Comparison of ENCODE assay signal across 18 cellular contexts in the genomic region with DNA sequence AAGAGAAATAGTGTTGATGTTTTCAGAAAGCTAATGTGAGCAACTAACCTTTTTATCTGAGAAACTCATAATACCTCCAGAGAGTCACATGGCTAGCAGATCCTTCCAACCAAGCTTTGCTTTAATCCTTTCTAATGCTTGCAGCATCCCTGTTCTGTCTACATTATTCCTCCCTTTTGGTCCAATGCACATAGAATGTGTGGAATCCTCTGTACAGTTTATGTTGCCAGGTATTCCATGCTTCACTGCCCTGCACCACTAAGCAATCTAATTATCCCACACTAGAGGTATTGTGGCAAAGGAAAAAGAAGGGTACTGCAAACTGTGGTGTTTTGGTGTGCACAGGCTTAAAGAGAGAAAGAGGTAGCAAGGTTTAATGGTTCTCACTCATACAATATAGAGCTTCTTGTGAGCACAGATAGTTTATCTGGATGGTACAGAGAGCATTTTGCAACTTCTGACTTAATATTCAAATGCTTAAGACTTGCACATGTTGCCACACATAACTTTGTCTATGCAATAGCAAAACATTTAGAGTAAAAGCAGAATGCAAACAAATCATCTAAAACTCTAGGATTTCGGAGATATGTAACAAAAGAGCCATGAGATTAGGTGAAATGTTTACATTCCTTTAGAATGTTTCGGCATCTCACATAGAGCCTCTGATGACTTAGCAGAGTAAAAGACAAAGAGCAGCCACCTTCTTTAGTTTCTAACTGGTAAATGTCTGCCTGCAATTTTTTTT.
A peak's percentile ranks its signal among the peaks of the same experiment; 100 is the strongest.
DNase-seq lines count a peak whose midpoint lies in the region; TF ChIP-seq lines count a peak whose summit lies in the region.
"Had no signal": no experiment of that assay in that cellular context is flagged by ENCODE, and none has a peak within 500 bp of the region (broad histone marks: within the 10 kb centered on the region; RNA-seq: fewer than 3 reads in every experiment).

No MANE protein-coding gene starts in this region.

- no peaks in the 10 kb centered on the region for H4K20me1 ChIP-seq in H9 (ENCODE audit: control insufficient read depth, insufficient read depth, insufficient read length)
- H4K20me1 ChIP-seq in neural progenitor cell (ENCODE audit: low read depth): no peaks in the 10 kb centered on the region
- no peaks in the 10 kb centered on the region for H4K20me1 ChIP-seq in OCI-LY7 (ENCODE audit: insufficient read depth, low read length)

- H3K9me2 ChIP-seq in OCI-LY7 (ENCODE audit: insufficient read depth, low read length): no peaks in the 10 kb centered on the region

- BruUV-seq in OCI-LY7 (replicated peaks; lab: Mats Ljungman, UMichigan): no TSS peak

- H3K4me2 ChIP-seq in H9 (ENCODE audit: insufficient read depth, insufficient read length, low read length) (no peak overlapping the region), neural progenitor cell (peak overlapping the region; percentile 20), OCI-LY7 (ENCODE audit: low read length) (no peak overlapping the region)
- H3K4me2 ChIP-seq: PC-9 had no signal

- TF ChIP-seq CTCF in H9 (conservative IDR thresholded peaks at IDR 0.05) (no peak), neural progenitor cell (IDR thresholded peaks at IDR 0.05) (no peak), OCI-LY7 (conservative IDR thresholded peaks at IDR 0.05; ENCODE audit: low read length) (no peak)

- no peak overlapping the region for H3K9ac ChIP-seq in H9 (ENCODE audit: extremely low read depth, insufficient read length, low read length)
- no peak overlapping the region for H3K9ac ChIP-seq in neural progenitor cell

- no peaks in the 10 kb centered on the region for H3K23me2 ChIP-seq in H9 (ENCODE audit: insufficient read length, low read depth, low read length, poor library complexity, severe bottlenecking)

- no peak overlapping the region for H3K14ac ChIP-seq in H9 (ENCODE audit: insufficient read depth, low read length)

- no peak overlapping the region for H2BK12ac ChIP-seq in H9 (ENCODE audit: insufficient read length, low read depth, low read length)

- H3K79me1 ChIP-seq in H9 (ENCODE audit: insufficient read depth, low read depth, low read length, poor library complexity, severe bottlenecking): no peaks in the 10 kb centered on the region

- no peak overlapping the region for H2BK20ac ChIP-seq in H9 (ENCODE audit: low read depth, low read length, poor library complexity, severe bottlenecking)

- no peaks in the 10 kb centered on the region for H3K27me3 ChIP-seq in H9 (ENCODE audit: insufficient read depth, low read length)
- H3K27me3 ChIP-seq in ectodermal cell (ENCODE audit: control insufficient read depth, insufficient read depth, low read length, poor library complexity, severe bottlenecking): no peaks in the 10 kb centered on the region
- no peaks in the 10 kb centered on the region for H3K27me3 ChIP-seq in neural progenitor cell
- H3K27me3 ChIP-seq: BE2C, cardiac muscle cell had no signal

- no peak overlapping the region for H3T11ph ChIP-seq in H9 (ENCODE audit: low read length)

- no peaks in the 10 kb centered on the region for H3K9me3 ChIP-seq in H9 (ENCODE audit: control insufficient read depth, low read depth, low read length)
- H3K9me3 ChIP-seq in ectodermal cell (ENCODE audit: control insufficient read depth, low read length): no peaks in the 10 kb centered on the region
- no peaks in the 10 kb centered on the region for H3K9me3 ChIP-seq in neural progenitor cell (ENCODE audit: low read depth)
- no peaks in the 10 kb centered on the region for H3K9me3 ChIP-seq in OCI-LY7 (ENCODE audit: low read length)
- H3K9me3 ChIP-seq: BE2C, psoas muscle had no signal

- intact Hi-C loops in OCI-LY7 (cut with micrococcal nuclease; ENCODE audit: unreplicated experiment): no loop called here

- H3K23ac ChIP-seq in H9 (ENCODE audit: insufficient read length, low read depth, low read length): no peak overlapping the region

- H3K18ac ChIP-seq in H9 (ENCODE audit: insufficient read length, low read depth, low read length): no peak overlapping the region

- H3K4me3 Mint-ChIP-seq in H9: no peak overlapping the region
- no peak overlapping the region for H3K4me3 Mint-ChIP-seq in neural progenitor cell
- H3K4me3 Mint-ChIP-seq: activated naive CD8-positive, alpha-beta T cell treated with anti-CD3 and anti-CD28 coated beads, Interleukin-2, amount 10 ng/mL, durations not matched to agents 7 days and 5 days; immature natural killer cell; nephron progenitor cell had no signal

- H4K8ac ChIP-seq in H9 (replicated peaks; ENCODE audit: insufficient read length, low read depth, low read length): no peak overlapping the region

- peak overlapping the region in 2 of 3 experiments; percentile 63 to 71; a peak in 1 of 7 replicates for H3K27ac Mint-ChIP-seq in H9
- H3K27ac Mint-ChIP-seq in neural progenitor cell: peak overlapping the region; percentile 78
- H3K27ac Mint-ChIP-seq: activated naive CD8-positive, alpha-beta T cell treated with anti-CD3 and anti-CD28 coated beads, Interleukin-2, amount 10 ng/mL, durations not matched to agents 7 days and 5 days; immature natural killer cell; nephron progenitor cell had no signal

- H3K36me3 ChIP-seq in ectodermal cell (ENCODE audit: control insufficient read depth, insufficient read depth, low read length): no peaks in the 10 kb centered on the region
- H3K36me3 ChIP-seq in neural progenitor cell: no peaks in the 10 kb centered on the region
- no peaks in the 10 kb centered on the region for H3K36me3 ChIP-seq in OCI-LY7 (ENCODE audit: insufficient read depth, low read length)
- H3K36me3 ChIP-seq: BE2C, cardiac muscle cell had no signal

- no CpG with 5 or more reads among the region's 2 CpGs for WGBS in H9 (ENCODE audit: extremely low coverage, insufficient read length, low lambda C conversion rate)
- WGBS in ectodermal cell, 2 experiments: 77 to 79% methylated on average over 2 of the region's 2 CpGs

- no peak overlapping the region for H4K91ac ChIP-seq in H9 (ENCODE audit: insufficient read length, low read depth, low read length)

- POLR2A ChIA-PET in OCI-LY7 (lab: Charles Lee): no interaction called here

- H3K4me1 Mint-ChIP-seq in H9: peaks cover 11% of the 10 kb centered on the region in 2 experiments
- peaks cover 36% of the 10 kb centered on the region for H3K4me1 Mint-ChIP-seq in neural progenitor cell
- H3K4me1 Mint-ChIP-seq: activated naive CD8-positive, alpha-beta T cell treated with anti-CD3 and anti-CD28 coated beads, Interleukin-2, amount 10 ng/mL, durations not matched to agents 7 days and 5 days; immature natural killer cell; nephron progenitor cell had no signal

- H3K9me3 Mint-ChIP-seq in H9 (no peaks in the 10 kb centered on the region; a peak in 1 of 5 replicates), neural progenitor cell (peaks cover 12% of the 10 kb centered on the region)

- no peak overlapping the region for H2BK15ac ChIP-seq in H9 (ENCODE audit: low read depth, low read length)

- H3K27me3 Mint-ChIP-seq in H9 (ENCODE audit: low read depth) (no peaks in the 10 kb centered on the region), neural progenitor cell (ENCODE audit: insufficient read depth, low read depth) (peaks cover 2% of the 10 kb centered on the region)
- H3K27me3 Mint-ChIP-seq: activated naive CD8-positive, alpha-beta T cell treated with anti-CD3 and anti-CD28 coated beads, Interleukin-2, amount 10 ng/mL, durations not matched to agents 7 days and 5 days had no signal

- H2BK120ac ChIP-seq in H9 (ENCODE audit: low read depth, low read length, poor library complexity, severe bottlenecking): no peak overlapping the region

- no peak overlapping the region for H3K56ac ChIP-seq in H9 (ENCODE audit: insufficient read length, low read depth, low read length)

- H3K4me1 ChIP-seq in H9 (ENCODE audit: insufficient read depth, low read length) (peaks cover 7% of the 10 kb centered on the region; the same call in 1 of the 2 replicates), ectodermal cell (ENCODE audit: control insufficient read depth, insufficient read depth, low read length) (peaks cover 14% of the 10 kb centered on the region), neural progenitor cell (peaks cover 36% of the 10 kb centered on the region), OCI-LY7 (ENCODE audit: insufficient read depth, low read length, poor library complexity, severe bottlenecking) (no peaks in the 10 kb centered on the region)
- H3K4me1 ChIP-seq: psoas muscle had no signal

- no peak overlapping the region for H2BK5ac ChIP-seq in H9 (ENCODE audit: insufficient read length, low read length)

- peaks cover 16% of the 10 kb centered on the region for H3F3A ChIP-seq in neural progenitor cell (ENCODE audit: low read depth)

- H3K36me3 Mint-ChIP-seq in H9 (ENCODE audit: insufficient read depth in 1 of 3, low read depth in 3 of 3): peaks cover 0 to 7% (median 0%) of the 10 kb centered on the region in 3 experiments; a peak in 1 of 7 replicates
- H3K36me3 Mint-ChIP-seq in neural progenitor cell: peaks cover 3% of the 10 kb centered on the region
- H3K36me3 Mint-ChIP-seq: activated naive CD8-positive, alpha-beta T cell treated with anti-CD3 and anti-CD28 coated beads, Interleukin-2, amount 10 ng/mL, durations not matched to agents 7 days and 5 days; immature natural killer cell had no signal

- H2AFZ ChIP-seq in H9 (ENCODE audit: low read length): no peak overlapping the region
- H2AFZ ChIP-seq in neural progenitor cell (replicated peaks): no peak overlapping the region
- H2AFZ ChIP-seq in OCI-LY7 (ENCODE audit: low read length): no peak overlapping the region
- H2AFZ ChIP-seq: PC-9 had no signal

- H3K79me2 ChIP-seq in H9 (ENCODE audit: insufficient read depth, low read length): no peaks in the 10 kb centered on the region
- H3K79me2 ChIP-seq in neural progenitor cell (ENCODE audit: low read depth): no peaks in the 10 kb centered on the region
- H3K79me2 ChIP-seq in OCI-LY7 (ENCODE audit: insufficient read depth, low read depth, low read length): no peaks in the 10 kb centered on the region

- H3K4ac ChIP-seq in H9 (ENCODE audit: low read depth, low read length): no peak overlapping the region

- CTCF ChIA-PET in OCI-LY7 (lab: Charles Lee; ENCODE audit: unreplicated experiment): no interaction called here

- H2AK5ac ChIP-seq in H9 (ENCODE audit: insufficient read length, low read length): no peak overlapping the region

- H3K27ac ChIP-seq in H9 (ENCODE audit: insufficient read length, low read depth, low read length): no peak overlapping the region
- peak overlapping the region; percentile 4 for H3K27ac ChIP-seq in ectodermal cell (ENCODE audit: insufficient read depth, low read depth, low read length, poor library complexity, severe bottlenecking)
- peak overlapping the region; percentile 84 for H3K27ac ChIP-seq in neural progenitor cell
- no peak overlapping the region for H3K27ac ChIP-seq in OCI-LY7 (ENCODE audit: low read depth, low read length, poor library complexity, severe bottlenecking)
- H3K27ac ChIP-seq: cardiac muscle cell, PC-9, psoas muscle had no signal

- no peak overlapping the region for H3K4me3 ChIP-seq in ectodermal cell (ENCODE audit: insufficient read depth, low read depth, low read length)
- no peak overlapping the region for H3K4me3 ChIP-seq in neural progenitor cell
- no peak overlapping the region for H3K4me3 ChIP-seq in OCI-LY7 (ENCODE audit: low read depth, low read length, poor library complexity, severe bottlenecking)
- H3K4me3 ChIP-seq: cardiac muscle cell, PC-9, psoas muscle had no signal

- no peak overlapping the region for H4K5ac ChIP-seq in H9 (ENCODE audit: insufficient read length, low read depth, low read length)

- DNase-seq in H9 (no peak), NCI-H82 (lab: John Stamatoyannopoulos, UW) (peak; percentile 72), neural progenitor cell (ENCODE audit: low spot score) (peak; percentile 50), NCI-H510A (lab: John Stamatoyannopoulos, UW) (no peak), DMS53 (lab: John Stamatoyannopoulos, UW) (no peak), OCI-LY7 (ENCODE audit: low spot score) (no peak)
- DNase-seq: activated naive CD8-positive, alpha-beta T cell treated with anti-CD3 and anti-CD28 coated beads, Interleukin-2, amount 10 ng/mL, durations not matched to agents 7 days and 5 days; BE2C; effector CD8-positive, alpha-beta T cell; head of caudate nucleus; immature natural killer cell; NCI-H526 treated with DMSO at 0.1 percent for 48 hours; nephron progenitor cell; PC-9; psoas muscle; T1000 had no signal

Comparison
In these comparisons a context has a peak if more than half of its experiments do, and no peak if none do; other contexts are left out.
1. DNase-seq: peak in NCI-H82 (single experiment) and neural progenitor cell (single experiment); none in H9 (single experiment), NCI-H510A (single experiment), DMS53 (single experiment) and OCI-LY7 (single experiment).
2. H3K27ac ChIP-seq: peak in ectodermal cell (single experiment) and neural progenitor cell (single experiment); none in H9 (single experiment) and OCI-LY7 (single experiment).